Comparison of ENCODE assay signal across 13 cellular contexts in the genomic region with DNA sequence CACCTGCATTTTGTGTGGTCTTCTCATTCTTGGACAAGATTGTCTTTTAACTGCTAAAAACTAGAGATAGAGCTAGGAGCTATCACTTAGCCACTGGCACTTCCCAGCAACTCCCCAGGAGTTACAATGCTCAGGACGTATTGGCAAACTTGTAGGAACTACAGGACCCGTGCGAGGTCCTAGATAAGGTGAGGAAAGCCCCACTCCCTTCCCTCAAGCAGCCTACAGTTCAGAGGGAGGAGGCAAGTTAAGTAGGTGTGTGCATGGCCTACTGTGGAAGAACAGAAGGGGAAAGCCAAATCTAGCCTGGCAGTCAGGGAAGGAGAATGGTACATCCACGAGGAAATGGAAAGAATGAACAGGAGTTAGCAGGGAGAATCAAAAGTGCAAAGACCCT.
A peak's percentile ranks its signal among the peaks of the same experiment; 100 is the strongest.
DNase-seq lines count a peak whose midpoint lies in the region; ATAC-seq, FAIRE-seq and TF ChIP-seq lines count a peak whose summit lies in the region.
"Had no signal": no experiment of that assay in that cellular context is flagged by ENCODE, and none has a peak within 500 bp of the region (broad histone marks: within the 10 kb centered on the region; RNA-seq: fewer than 3 reads in every experiment).

No MANE protein-coding gene starts in this region.

- 69 to 76% methylated on average over 4 of the region's 4 CpGs for whole genome bisulfite sequencing in pancreas, 2 donors

- peak overlapping the region; percentile 88 for H3K4me2 ChIP-seq in DOHH2 (ENCODE audit: low read length)

- no peak for FAIRE-seq in pancreas (lab: Jason Lieb, UNC)

- H4K20me1 ChIP-seq in DOHH2 (ENCODE audit: control insufficient read depth, insufficient read depth, low read depth, low read length), result no peaks in the 10 kb centered on the region

- DNase-seq in caudate nucleus (lab: John Stamatoyannopoulos, UW) (peak in 2 of 61 donors; percentile 49 to 61), pancreas (no peak), activated gamma-delta T cell (lab: John Stamatoyannopoulos, UW) (no peak), AML-193 (lab: John Stamatoyannopoulos, UW) (no peak), foreskin keratinocyte (no peak), NCI-H2196 (lab: John Stamatoyannopoulos, UW; ENCODE audit: unreplicated experiment) (no peak)
- DNase-seq: activated CD4-positive, alpha-beta memory T cell treated with anti-CD3 and anti-CD28 coated beads, Interleukin-2, amount 10 ng/mL, durations not matched to agents 7 days and 5 days; H9; NCI-H1930; T-helper 2 cell had no signal

- peaks cover 10% of the 10 kb centered on the region for H3K27me3 ChIP-seq in DOHH2 (ENCODE audit: control insufficient read depth, low read length)
- no peaks in the 10 kb centered on the region for H3K27me3 ChIP-seq in pancreas
- peaks cover 30% of the 10 kb centered on the region for H3K27me3 ChIP-seq in foreskin keratinocyte

- ATAC-seq in HG02885 (IDR thresholded peaks at IDR 0.05; ENCODE audit: poor library complexity, unreplicated experiment), result peak; percentile 19
- ATAC-seq in pancreas, result no peak
- ATAC-seq in foreskin keratinocyte, result no peak
- ATAC-seq: left lobe of liver had no signal

- H3K4me1 ChIP-seq in DOHH2 (ENCODE audit: control insufficient read depth, low read length) (peaks cover 23% of the 10 kb centered on the region), pancreas (no peaks in the 10 kb centered on the region), foreskin keratinocyte (peaks cover 5% of the 10 kb centered on the region)

- no peaks in the 10 kb centered on the region for H3K79me2 ChIP-seq in DOHH2 (ENCODE audit: control insufficient read depth, low read length)

- H3K4me3 ChIP-seq in DOHH2 (ENCODE audit: low read length), result peak overlapping the region; percentile 71
- no peak overlapping the region for H3K4me3 ChIP-seq in pancreas

- no peak for TF ChIP-seq CTCF in DOHH2 (IDR thresholded peaks at IDR 0.05; ENCODE audit: low read depth, low read length, poor library complexity, severe bottlenecking)
- TF ChIP-seq CTCF in pancreas (IDR thresholded peaks at IDR 0.05), result no peak
- TF ChIP-seq CTCF in foreskin keratinocyte (conservative IDR thresholded peaks at IDR 0.05), result no peak

- H3K27ac ChIP-seq in DOHH2 (ENCODE audit: low read depth, low read length) (peak overlapping the region; percentile 54), caudate nucleus (ENCODE audit: low read depth, low read length) (peak overlapping the region; percentile 90), pancreas (peak overlapping the region in 3 of 4 donors; percentile 37 to 55 (median 42)), foreskin keratinocyte (no peak overlapping the region)

- H3K9me3 ChIP-seq in DOHH2 (ENCODE audit: control insufficient read depth, insufficient read depth, low read length), result no peaks in the 10 kb centered on the region
- no peaks in the 10 kb centered on the region for H3K9me3 ChIP-seq in pancreas

- H3F3A ChIP-seq in DOHH2 (ENCODE audit: control insufficient read depth, insufficient read depth), result no peaks in the 10 kb centered on the region

- intact Hi-C loops in pancreas (cut with DNase I), result no loop called here

- no peaks in the 10 kb centered on the region for H3K36me3 ChIP-seq in DOHH2 (ENCODE audit: control insufficient read depth, low read length)
- no peaks in the 10 kb centered on the region for H3K36me3 ChIP-seq in pancreas

- H3K9me2 ChIP-seq in DOHH2 (replicated peaks; ENCODE audit: control insufficient read depth, low read length), result no peaks in the 10 kb centered on the region
